Comparison of ENCODE assay signal across 18 cellular contexts in the genomic region with DNA sequence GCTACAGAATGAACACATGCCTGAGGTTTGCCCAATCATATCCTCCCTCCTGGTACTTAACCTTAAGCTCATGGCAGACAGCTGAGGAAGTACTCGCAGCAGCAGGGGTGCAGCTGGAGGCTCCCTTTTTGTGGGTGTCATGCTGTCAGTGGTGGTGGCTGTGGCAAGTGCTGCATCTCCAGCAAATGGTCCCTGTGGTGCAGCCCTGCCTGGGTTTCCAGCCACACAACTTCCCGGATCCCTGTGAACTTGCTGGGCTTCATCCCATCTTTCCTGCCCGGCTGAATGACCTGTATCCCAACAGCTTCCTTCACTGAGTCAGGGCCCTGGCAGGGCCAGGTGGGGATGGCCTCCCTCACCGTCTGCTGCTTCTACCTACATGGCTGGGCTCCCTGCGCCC. TPM values are rescaled to one million over a fixed set of nuclear protein-coding genes. Genes with fewer than 3 reads are reported as not detected.
DNase-seq lines count a peak whose midpoint lies in the region; ATAC-seq, FAIRE-seq and TF ChIP-seq lines count a peak whose summit lies in the region.
"Had no signal": no experiment of that assay in that cellular context is flagged by ENCODE, and none has a peak within 500 bp of the region (broad histone marks: within the 10 kb centered on the region; RNA-seq: fewer than 3 reads in every experiment).

No MANE protein-coding gene starts in this region.

- POLR2A ChIA-PET in K562 (lab: Yijun Ruan, JAX), result interaction anchor here (1.0 to 1.8 kb wide), 2 partner anchors 10 kb away, joined by 3 to 4 read pairs; no protein-coding TSS in a partner anchor

- TF ChIP-seq POLR2A in K562 (conservative IDR thresholded peaks at IDR 0.05), result no peak

- H3K9ac ChIP-seq in K562 (ENCODE audit: insufficient read depth in 1 of 2, low read depth in 2 of 2, low read length in 2 of 2), result no peak overlapping the region

- intact Hi-C loops in K562 (cut with micrococcal nuclease), result no loop called here

- H3K27me3 Mint-ChIP-seq in activated CD8-positive, alpha-beta memory T cell treated with anti-CD3 and anti-CD28 coated beads, Interleukin-2, amount 10 ng/mL, durations not matched to agents 7 days and 5 days, result no peaks in the 10 kb centered on the region
- H3K27me3 Mint-ChIP-seq in type B pancreatic cell, result no peaks in the 10 kb centered on the region
- H3K27me3 Mint-ChIP-seq: CD4-positive, alpha-beta T cell had no signal

- H3K36me3 Mint-ChIP-seq in activated CD8-positive, alpha-beta memory T cell treated with anti-CD3 and anti-CD28 coated beads, Interleukin-2, amount 10 ng/mL, durations not matched to agents 7 days and 5 days, result peaks cover 49% of the 10 kb centered on the region
- H3K36me3 Mint-ChIP-seq in type B pancreatic cell, result peaks cover 43% of the 10 kb centered on the region
- peaks cover 38% of the 10 kb centered on the region for H3K36me3 Mint-ChIP-seq in stimulated activated effector memory CD8-positive, alpha-beta T cell treated with anti-CD3 and anti-CD28 coated beads, Interleukin-12 subunit alpha, Interleukin-12 subunit beta, amount 100 ng/mL, for 72 hours

- H3K4me2 ChIP-seq in K562 (ENCODE audit: insufficient read depth, low read length), result no peak overlapping the region

- 0 out of 2 replicates have a peak, but pooled peaks cover 2% of the 10 kb centered on the region for H3K9me3 ChIP-seq in K562 (replicated peaks; ENCODE audit: control insufficient read depth, insufficient read depth, low read depth, low read length)

- no peak overlapping the region for H3K4me3 Mint-ChIP-seq in activated CD8-positive, alpha-beta memory T cell treated with anti-CD3 and anti-CD28 coated beads, Interleukin-2, amount 10 ng/mL, durations not matched to agents 7 days and 5 days
- H3K4me3 Mint-ChIP-seq in type B pancreatic cell, result no peak overlapping the region
- H3K4me3 Mint-ChIP-seq in stimulated activated effector memory CD8-positive, alpha-beta T cell treated with anti-CD3 and anti-CD28 coated beads, Interleukin-12 subunit alpha, Interleukin-12 subunit beta, amount 100 ng/mL, for 72 hours, result no peak overlapping the region
- H3K4me3 Mint-ChIP-seq: CD4-positive, alpha-beta T cell had no signal

- peaks cover 29% of the 10 kb centered on the region for H3K4me1 Mint-ChIP-seq in activated CD8-positive, alpha-beta memory T cell treated with anti-CD3 and anti-CD28 coated beads, Interleukin-2, amount 10 ng/mL, durations not matched to agents 7 days and 5 days
- H3K4me1 Mint-ChIP-seq in type B pancreatic cell (ENCODE audit: unreplicated experiment), result peaks cover 15% of the 10 kb centered on the region
- H3K4me1 Mint-ChIP-seq in stimulated activated effector memory CD8-positive, alpha-beta T cell treated with anti-CD3 and anti-CD28 coated beads, Interleukin-12 subunit alpha, Interleukin-12 subunit beta, amount 100 ng/mL, for 72 hours, result peaks cover 46% of the 10 kb centered on the region

- TF ChIP-seq CTCF in K562 (IDR thresholded peaks at IDR 0.05 in 2 of 3, conservative IDR thresholded peaks at IDR 0.05 in 1 of 3; ENCODE audit: insufficient read depth in 2 of 3, low read depth in 1 of 3, low read length in 3 of 3), result no peak
- no peak for TF ChIP-seq CTCF in type B pancreatic cell (conservative IDR thresholded peaks at IDR 0.05)

- no peak for ATAC-seq in activated CD8-positive, alpha-beta memory T cell treated with anti-CD3 and anti-CD28 coated beads, Interleukin-2, amount 10 ng/mL, durations not matched to agents 7 days and 5 days
- ATAC-seq in K562 (no peak), HG02678 (IDR thresholded peaks at IDR 0.05; ENCODE audit: unreplicated experiment) (no peak), HG03571 (IDR thresholded peaks at IDR 0.05; ENCODE audit: unreplicated experiment) (no peak)
- ATAC-seq in stimulated activated effector memory CD8-positive, alpha-beta T cell treated with anti-CD3 and anti-CD28 coated beads, Interleukin-12 subunit alpha, Interleukin-12 subunit beta, amount 100 ng/mL, for 72 hours, result no peak
- ATAC-seq: HepG2 had no signal

- CTCF ChIA-PET in activated CD8-positive, alpha-beta memory T cell treated with anti-CD3 and anti-CD28 coated beads, Interleukin-2, amount 10 ng/mL, durations not matched to agents 7 days and 5 days (lab: Charles Lee), result interaction anchor here (1.1 kb wide), 1 partner anchor 10 kb away, joined by 4 read pairs; no protein-coding TSS in a partner anchor
- CTCF ChIA-PET in K562 (lab: Yijun Ruan, JAX; ENCODE audit: low intra/inter-chr PET ratio), result no interaction called here

- no peak for FAIRE-seq in K562 (lab: Jason Lieb, UNC)
- FAIRE-seq: H54, HepG2 had no signal

- no peak overlapping the region for H3K4me3 ChIP-seq in K562

- H4K20me1 ChIP-seq in K562 (replicated peaks; ENCODE audit: control insufficient read depth, insufficient read depth, low read length), result 0 out of 2 replicates have a peak, but pooled peaks cover 3% of the 10 kb centered on the region

- no peak overlapping the region for H2AFZ ChIP-seq in K562 (ENCODE audit: low read depth, low read length)

- H3K4me1 ChIP-seq in K562 (replicated peaks in 1 of 2; ENCODE audit: control insufficient read depth in 2 of 2, insufficient read depth in 2 of 2, low read length in 2 of 2), result peaks cover 12 to 15% of the 10 kb centered on the region in 2 experiments; a peak in 4 of 5 replicates

- WGBS in K562 (ENCODE audit: insufficient coverage, low coverage, missing lambda C conversion rate), result 88% methylated on average over 5 of the region's 5 CpGs

- TF ChIP-seq RAD21 in K562 (CRISPR knock-in tag; conservative IDR thresholded peaks at IDR 0.05 in 1 of 2, IDR thresholded peaks at IDR 0.05 in 1 of 2), result no peak

- in situ Hi-C loops in K562 (cut with MboI), result no loop called here

- H3K27me3 ChIP-seq in K562 (ENCODE audit: control insufficient read depth in 2 of 2, insufficient read depth in 2 of 2, low read length in 2 of 2), result no peaks in the 10 kb centered on the region; a peak in 1 of 5 replicates

- H3K36me3 ChIP-seq in K562 (ENCODE audit: control insufficient read depth, insufficient read depth, low read length), result peaks cover 33% of the 10 kb centered on the region

- no peak overlapping the region for H3K27ac Mint-ChIP-seq in activated CD8-positive, alpha-beta memory T cell treated with anti-CD3 and anti-CD28 coated beads, Interleukin-2, amount 10 ng/mL, durations not matched to agents 7 days and 5 days
- no peak overlapping the region for H3K27ac Mint-ChIP-seq in type B pancreatic cell
- no peak overlapping the region for H3K27ac Mint-ChIP-seq in stimulated activated effector memory CD8-positive, alpha-beta T cell treated with anti-CD3 and anti-CD28 coated beads, Interleukin-12 subunit alpha, Interleukin-12 subunit beta, amount 100 ng/mL, for 72 hours
- H3K27ac Mint-ChIP-seq: CD4-positive, alpha-beta T cell had no signal

- no peak for TF ChIP-seq EP300 in K562 (IDR thresholded peaks at IDR 0.05; ENCODE audit: low read length)

- H3K9me3 Mint-ChIP-seq in activated CD8-positive, alpha-beta memory T cell treated with anti-CD3 and anti-CD28 coated beads, Interleukin-2, amount 10 ng/mL, durations not matched to agents 7 days and 5 days (ENCODE audit: low read depth), result peaks cover 3% of the 10 kb centered on the region
- peaks cover 13% of the 10 kb centered on the region for H3K9me3 Mint-ChIP-seq in type B pancreatic cell
- no peaks in the 10 kb centered on the region for H3K9me3 Mint-ChIP-seq in stimulated activated effector memory CD8-positive, alpha-beta T cell treated with anti-CD3 and anti-CD28 coated beads, Interleukin-12 subunit alpha, Interleukin-12 subunit beta, amount 100 ng/mL, for 72 hours

- H3K79me2 ChIP-seq in K562 (ENCODE audit: control insufficient read depth, insufficient read depth, low read length), result peaks cover 28% of the 10 kb centered on the region

- H3K27ac ChIP-seq in K562 (ENCODE audit: extremely low read depth, low read depth, low read length), result no peak overlapping the region
- H3K27ac ChIP-seq: RWPE1 had no signal

- no peaks in the 10 kb centered on the region for H3K9me1 ChIP-seq in K562 (ENCODE audit: control insufficient read depth, insufficient read depth, low read length)

- BruUV-seq in K562 (replicated peaks; lab: Mats Ljungman, UMichigan), result no TSS peak

- DNase-seq in activated CD8-positive, alpha-beta memory T cell treated with anti-CD3 and anti-CD28 coated beads, Interleukin-2, amount 10 ng/mL, durations not matched to agents 7 days and 5 days, result peak; percentile 34
- no peak for DNase-seq in activated CD8-positive, alpha-beta memory T cell treated with anti-CD3 and anti-CD28 coated beads for 24 hours
- no peak for DNase-seq in K562 (ENCODE audit: extremely low read depth in 1 of 4, low spot score in 3 of 4)
- peak; percentile 67 for DNase-seq in mesenteric fat pad (ENCODE audit: low spot score)
- DNase-seq in type B pancreatic cell (ENCODE audit: extremely low spot score, unreplicated experiment), result peak; percentile 49
- DNase-seq in stimulated activated effector memory CD8-positive, alpha-beta T cell treated with anti-CD3 and anti-CD28 coated beads, Interleukin-12 subunit alpha, Interleukin-12 subunit beta, amount 100 ng/mL, for 72 hours (ENCODE audit: low spot score in 2 of 2), result no peak
- DNase-seq: 8988T; ACHN; CD4-positive, alpha-beta T cell; DMS53; NCI-H2029; NCI-H526 treated with DMSO at 0.1 percent for 48 hours; SHP77 had no signal

RNA-seq across cellular contexts. Expression of a gene that starts 5.0 kb away (rescaled TPM):
- 10 to 100 TPM; 20.3 to 21.4 TPM for total RNA-seq in activated CD8-positive, alpha-beta memory T cell treated with anti-CD3 and anti-CD28 coated beads, Interleukin-2, amount 10 ng/mL, durations not matched to agents 7 days and 5 days
- 24.9 and 37.8 TPM in 2 replicates for total RNA-seq in K562 (2011; cell fraction: chromatin; rRNA removed; ENCODE audit: low replicate concordance)
- 22.9 and 35.9 TPM in 2 replicates for total RNA-seq in K562 (2011; cell fraction: nucleolus; rRNA removed)
- 26.7 and 29.2 TPM in 2 replicates for total RNA-seq in K562 (2011; cell fraction: nucleoplasm; rRNA removed)
- 17.8 and 26.9 TPM in 2 replicates for total RNA-seq in K562 (2014; rRNA removed)
- total RNA-seq in K562 (2014; rRNA removed; fragmentation: Illumina TruSeq; extraction: Trizol), result 11.2 TPM in 2 replicates
- 11.5 and 11.6 TPM in 2 replicates for total RNA-seq in K562 (2015; rRNA removed; fragmentation: Illumina TruSeq; extraction: Trizol)
- total RNA-seq in K562 (2021), result 26.3 and 27.3 TPM in 2 replicates
- 8.7 and 12.1 TPM in 2 replicates for polyA plus RNA-seq in K562 (2011; rRNA removed)
- 10.8 and 16.1 TPM in 2 replicates for polyA plus RNA-seq in K562 (2011; cell fraction: cytosol; rRNA removed)
- polyA plus RNA-seq in K562 (2011; cell fraction: nucleus; rRNA removed), result 19.2 and 23.5 TPM in 2 replicates
- 22.9 and 28.1 TPM in 2 replicates for polyA plus RNA-seq in K562 (2012)
- polyA plus RNA-seq in K562 (2014; fragmentation: Illumina TruSeq; extraction: Trizol), result 23.4 and 28.2 TPM in 2 replicates
- 1 to 10 TPM; 2.9 to 3.2 TPM for polyA plus RNA-seq in K562 (2014; fragmentation: Nextera tagmentation; extraction: Ambion mirVana)
- polyA plus RNA-seq in K562 (2014; rRNA removed), result 12.0 and 14.6 TPM in 2 replicates
- polyA minus RNA-seq in K562 (2011; rRNA and poly(A)+ RNA removed), result 8.3 and 8.6 TPM in 2 replicates
- 7.0 and 8.9 TPM in 2 replicates for polyA minus RNA-seq in K562 (2011; cell fraction: cytosol; rRNA and poly(A)+ RNA removed)
- polyA minus RNA-seq in K562 (2011; cell fraction: nucleus; rRNA and poly(A)+ RNA removed), result 9.2 and 13.6 TPM in 2 replicates
- total RNA-seq in mesenteric fat pad, result 20.4 TPM
- 23.0 and 27.2 TPM in 2 replicates for total RNA-seq in type B pancreatic cell (ENCODE audit: low replicate concordance)

RNA-seq across cellular contexts. Expression of a gene that starts 34.5 kb away (rescaled TPM):
- 10 to 100 TPM; 36.7 to 41.8 TPM for total RNA-seq in activated CD8-positive, alpha-beta memory T cell treated with anti-CD3 and anti-CD28 coated beads, Interleukin-2, amount 10 ng/mL, durations not matched to agents 7 days and 5 days
- total RNA-seq in K562 (2011; cell fraction: chromatin; rRNA removed; ENCODE audit: low replicate concordance), result 8.4 and 11.1 TPM in 2 replicates
- 7.0 and 9.2 TPM in 2 replicates for total RNA-seq in K562 (2011; cell fraction: nucleolus; rRNA removed)
- total RNA-seq in K562 (2011; cell fraction: nucleoplasm; rRNA removed), result 10.0 and 20.5 TPM in 2 replicates
- total RNA-seq in K562 (2014; rRNA removed), result 32.6 and 38.2 TPM in 2 replicates
- 38.4 and 42.0 TPM in 2 replicates for total RNA-seq in K562 (2014; rRNA removed; fragmentation: Illumina TruSeq; extraction: Trizol)
- 58.1 and 65.6 TPM in 2 replicates for total RNA-seq in K562 (2015; rRNA removed; fragmentation: Illumina TruSeq; extraction: Trizol)
- total RNA-seq in K562 (2021), result 30.9 and 31.6 TPM in 2 replicates
- 53.5 and 64.2 TPM in 2 replicates for polyA plus RNA-seq in K562 (2011; rRNA removed)
- polyA plus RNA-seq in K562 (2011; cell fraction: cytosol; rRNA removed), result 26.9 and 46.9 TPM in 2 replicates
- polyA plus RNA-seq in K562 (2011; cell fraction: nucleus; rRNA removed), result 11.6 and 15.0 TPM in 2 replicates
- polyA plus RNA-seq in K562 (2012), result 67.0 TPM in 2 replicates
- 48.1 and 56.8 TPM in 2 replicates for polyA plus RNA-seq in K562 (2014; fragmentation: Illumina TruSeq; extraction: Trizol)
- 10 to 100 TPM; 14.8 to 29.9 TPM for polyA plus RNA-seq in K562 (2014; fragmentation: Nextera tagmentation; extraction: Ambion mirVana)
- 41.1 and 46.6 TPM in 2 replicates for polyA plus RNA-seq in K562 (2014; rRNA removed)
- polyA minus RNA-seq in K562 (2011; rRNA and poly(A)+ RNA removed), result 38.1 and 47.9 TPM in 2 replicates
- polyA minus RNA-seq in K562 (2011; cell fraction: cytosol; rRNA and poly(A)+ RNA removed), result 17.7 and 19.5 TPM in 2 replicates
- 7.8 and 12.8 TPM in 2 replicates for polyA minus RNA-seq in K562 (2011; cell fraction: nucleus; rRNA and poly(A)+ RNA removed)
- 50.8 TPM for total RNA-seq in mesenteric fat pad
- 40.4 and 48.1 TPM in 2 replicates for total RNA-seq in type B pancreatic cell (ENCODE audit: low replicate concordance)

Comparison
In these comparisons a context has a peak if more than half of its experiments do, and no peak if none do; other contexts are left out.
1. DNase-seq: peak in activated CD8-positive, alpha-beta memory T cell treated with anti-CD3 and anti-CD28 coated beads, Interleukin-2, amount 10 ng/mL, durations not matched to agents 7 days and 5 days (single experiment), mesenteric fat pad (single experiment) and type B pancreatic cell (single experiment); none in activated CD8-positive, alpha-beta memory T cell treated with anti-CD3 and anti-CD28 coated beads for 24 hours (single experiment), K562 (0 of 4) and stimulated activated effector memory CD8-positive, alpha-beta T cell treated with anti-CD3 and anti-CD28 coated beads, Interleukin-12 subunit alpha, Interleukin-12 subunit beta, amount 100 ng/mL, for 72 hours (0 of 2).